23 cellular contexts compared by ENCODE assay signal in the genomic region with DNA sequence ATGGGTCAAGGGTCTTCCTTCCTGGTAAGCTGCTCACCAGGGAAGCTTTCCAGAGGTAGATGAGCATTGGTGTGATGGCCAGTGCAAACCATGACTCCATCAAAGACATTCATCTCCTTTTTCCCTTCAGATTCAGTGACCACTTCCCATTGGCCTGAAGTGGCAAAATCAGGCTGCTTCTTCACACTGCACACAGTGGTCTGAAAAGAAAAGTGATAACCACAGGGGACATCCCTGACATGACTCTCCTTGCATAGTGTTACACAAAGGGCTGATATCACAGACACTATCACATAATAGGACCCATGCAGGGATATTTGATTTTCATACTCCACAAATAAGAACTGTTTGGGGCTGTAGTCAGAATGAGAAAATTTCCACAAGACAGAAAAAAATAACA. TPM values are rescaled to one million over a fixed set of nuclear protein-coding genes. Genes with fewer than 3 reads are reported as not detected.
"Had no signal": no experiment of that assay in that cellular context is flagged by ENCODE, and none has a peak within 500 bp of the region (broad histone marks: within the 10 kb centered on the region; RNA-seq: fewer than 3 reads in every experiment).

No MANE protein-coding gene starts in this region.

- H3K4me3 Mint-ChIP-seq: naive thymus-derived CD4-positive, alpha-beta T cell; stimulated activated naive B cell treated with anti-CD40 and anti-IgM and Interleukin-4, amounts not matched to agents 10 μg/mL and 1 μg/mL and 100 μg/mL, for 72 hours had no signal

- ATAC-seq: foreskin keratinocyte; gastroesophageal sphincter; heart left ventricle; left cardiac atrium; left lung; naive thymus-derived CD4-positive, alpha-beta T cell; sciatic nerve had no signal

- H3K9me3 Mint-ChIP-seq: naive thymus-derived CD4-positive, alpha-beta T cell; stimulated activated naive B cell treated with anti-CD40 and anti-IgM and Interleukin-4, amounts not matched to agents 10 μg/mL and 1 μg/mL and 100 μg/mL, for 72 hours had no signal

- H3K27me3 Mint-ChIP-seq: stimulated activated naive B cell treated with anti-CD40 and anti-IgM and Interleukin-4, amounts not matched to agents 10 μg/mL and 1 μg/mL and 100 μg/mL, for 72 hours had no signal

- H3K4me3 ChIP-seq: dorsolateral prefrontal cortex, esophagus muscularis mucosa, gastroesophageal sphincter, heart left ventricle, hepatocyte, left lung, ovary, stomach, thyroid gland, vagina had no signal

- H3K27ac Mint-ChIP-seq: naive thymus-derived CD4-positive, alpha-beta T cell; stimulated activated naive B cell treated with anti-CD40 and anti-IgM and Interleukin-4, amounts not matched to agents 10 μg/mL and 1 μg/mL and 100 μg/mL, for 72 hours had no signal

- DNase-seq: dorsolateral prefrontal cortex; effector CD4-positive, alpha-beta T cell; foreskin keratinocyte; heart left ventricle; left cardiac atrium; mesenchymal stem cell; midbrain; naive thymus-derived CD4-positive, alpha-beta T cell; occipital lobe; ovary; retina; stimulated activated CD4-positive, alpha-beta T cell treated with anti-CD3 and anti-CD28 coated beads, Interleukin-2, amount 100 ng/mL, for 24 hours; stimulated activated CD4-positive, alpha-beta T cell treated with anti-CD3 and anti-CD28 coated beads, Interleukin-4, amount 100 ng/mL, for 4 hours; stimulated activated naive B cell treated with anti-CD40 and anti-IgM and Interleukin-4, amounts not matched to agents 10 μg/mL and 1 μg/mL and 100 μg/mL, for 72 hours; stomach; thyroid gland had no signal

- H3K36me3 ChIP-seq: ovary, thyroid gland, vagina had no signal

- H3K27ac ChIP-seq: dorsolateral prefrontal cortex, esophagus muscularis mucosa, foreskin keratinocyte, gastroesophageal sphincter, heart left ventricle, hepatocyte, left lung, ovary, stomach, thyroid gland, vagina had no signal

- H3K4me1 ChIP-seq: foreskin keratinocyte, gastroesophageal sphincter, left lung, thyroid gland had no signal

- H3K27me3 ChIP-seq: dorsolateral prefrontal cortex, esophagus muscularis mucosa, foreskin keratinocyte, gastroesophageal sphincter, heart left ventricle, hepatocyte, left lung, ovary, stomach, thyroid gland, vagina had no signal

- H3K9me3 ChIP-seq: esophagus muscularis mucosa, gastroesophageal sphincter, heart left ventricle, left lung, ovary, stomach, thyroid gland, vagina had no signal

RNA-seq across cellular contexts. Expression of a gene that starts 11.9 kb away (rescaled TPM):
- polyA plus RNA-seq: neural cell had no signal
